Comparison of ENCODE assay signal across 34 cellular contexts in genomic region chr19:12217332-12217731, GRCh38.
"Had no signal": no experiment of that assay in that cellular context is flagged by ENCODE, and none has a peak within 500 bp of the region (broad histone marks: within the 10 kb centered on the region; RNA-seq: fewer than 3 reads in every experiment).

No MANE protein-coding gene starts in this region.

- H3K27ac Mint-ChIP-seq: activated B cell treated with CpG ODN at 0.5 μM for 24 hours; activated CD4-positive, alpha-beta memory T cell treated with anti-CD3 and anti-CD28 coated beads, Interleukin-2, amount 10 ng/mL, durations not matched to agents 7 days and 5 days; activated CD4-positive, alpha-beta T cell treated with anti-CD3 and anti-CD28 coated beads, Interleukin-2, amount 10 ng/mL, durations not matched to agents 7 days and 5 days; activated CD8-positive, alpha-beta memory T cell treated with anti-CD3 and anti-CD28 coated beads, Interleukin-2, amount 10 ng/mL, durations not matched to agents 7 days and 5 days; activated CD8-positive, alpha-beta T cell treated with anti-CD3 and anti-CD28 coated beads, Interleukin-2, amount 10 ng/mL, durations not matched to agents 7 days and 5 days; activated naive CD4-positive, alpha-beta T cell treated with anti-CD3 and anti-CD28 coated beads, Interleukin-2, amount 10 ng/mL, durations not matched to agents 7 days and 5 days; activated naive CD4-positive, alpha-beta T cell treated with anti-CD3 and anti-CD28 coated beads, Interleukin-2, amount 50 U/mL, for 24 hours; activated naive CD8-positive, alpha-beta T cell; activated naive CD8-positive, alpha-beta T cell treated with anti-CD3 and anti-CD28 coated beads, Interleukin-2, amount 10 ng/mL, durations not matched to agents 7 days and 5 days; activated naive CD8-positive, alpha-beta T cell treated with anti-CD3 and anti-CD28 coated beads, Interleukin-2, amount 50 U/mL, for 24 hours; activated T-cell treated with anti-CD3 and anti-CD28 coated beads, Interleukin-2, amount 50 U/mL, for 24 hours; activated T-helper 2 cell treated with anti-CD3 and anti-CD28 coated beads, Interferon-gamma antibody, Interleukin-2, Interleukin-4, amounts not matched to agents 10 μg/mL and 5 μg/mL and 100 μg/mL, durations not matched to agents 14 hours and 24 hours and 36 hours; T-helper 1 cell treated with Interleukin-12 subunit alpha and Interleukin-12 subunit beta and Interleukin-4 antibody, amounts not matched to agents 30 μg/mL and 1 μg/mL, for 36 hours; T-helper 2 cell treated with Interferon-gamma antibody and Interleukin-4, amounts not matched to agents 5 μg/mL and 100 μg/mL, for 36 hours had no signal

- H3K4me3 ChIP-seq: adrenal gland, body of pancreas, breast epithelium had no signal

- DNase-seq: activated B cell treated with CpG ODN at 0.5 μM for 24 hours; activated CD4-positive, alpha-beta memory T cell treated with anti-CD3 and anti-CD28 coated beads, Interleukin-2, amount 10 ng/mL, durations not matched to agents 7 days and 5 days; activated CD4-positive, alpha-beta T cell treated with anti-CD3 and anti-CD28 coated beads for 48 hours; activated CD4-positive, alpha-beta T cell treated with anti-CD3 and anti-CD28 coated beads, Interleukin-2, amount 10 ng/mL, durations not matched to agents 7 days and 5 days; activated CD4-positive, alpha-beta T cell treated with anti-CD3 and anti-CD28 coated beads, Interleukin-2, amount 50 U/mL, for 48 hours; activated CD4-positive, CD25-positive, alpha-beta regulatory T cell treated with anti-CD3 and anti-CD28 coated beads, Interleukin-2, amount 50 U/mL, for 72 hours; activated CD8-positive, alpha-beta memory T cell treated with anti-CD3 and anti-CD28 coated beads for 24 hours; activated CD8-positive, alpha-beta memory T cell treated with anti-CD3 and anti-CD28 coated beads, Interleukin-2, amount 10 ng/mL, durations not matched to agents 7 days and 5 days; activated CD8-positive, alpha-beta memory T cell treated with anti-CD3 and anti-CD28 coated beads, Interleukin-2, amount 50 U/mL, for 48 hours; activated CD8-positive, alpha-beta T cell treated with anti-CD3 and anti-CD28 coated beads, Interleukin-2, amount 10 ng/mL, durations not matched to agents 7 days and 5 days; activated effector memory CD4-positive, alpha-beta T cell treated with Interleukin-2 at 50 U/mL for 16 hours; activated gamma-delta T cell; activated naive CD4-positive, alpha-beta T cell treated with anti-CD3 and anti-CD28 coated beads, Interleukin-2, amount 10 ng/mL, durations not matched to agents 7 days and 5 days; activated naive CD4-positive, alpha-beta T cell treated with Interleukin-2 at 50 U/mL for 16 hours; activated naive CD8-positive, alpha-beta T cell treated with anti-CD3 and anti-CD28 coated beads, Interleukin-2, amount 10 ng/mL, durations not matched to agents 7 days and 5 days; activated naive CD8-positive, alpha-beta T cell treated with anti-CD3 and anti-CD28 coated beads, Interleukin-2, amount 50 U/mL, for 24 hours; activated T-cell treated with anti-CD3 and anti-CD28 coated beads, Interleukin-2, amount 50 U/mL, for 24 hours; activated T-cell treated with anti-CD3 and anti-CD28 coated beads, Interleukin-2, amount 50 U/mL, for 48 hours; adrenal gland; amniotic stem cell; aorta; body of pancreas; brain microvascular endothelial cell; central memory CD4-positive, alpha-beta T cell; T-helper 1 cell; T-helper 2 cell; T-helper 9 cell had no signal

- H3K27ac ChIP-seq: adrenal gland, body of pancreas, brain microvascular endothelial cell, breast epithelium, VCaP had no signal

- H3K4me1 Mint-ChIP-seq: activated B cell treated with CpG ODN at 0.5 μM for 24 hours; activated CD4-positive, alpha-beta memory T cell treated with anti-CD3 and anti-CD28 coated beads, Interleukin-2, amount 10 ng/mL, durations not matched to agents 7 days and 5 days; activated CD4-positive, alpha-beta T cell treated with anti-CD3 and anti-CD28 coated beads, Interleukin-2, amount 10 ng/mL, durations not matched to agents 7 days and 5 days; activated CD8-positive, alpha-beta memory T cell treated with anti-CD3 and anti-CD28 coated beads, Interleukin-2, amount 10 ng/mL, durations not matched to agents 7 days and 5 days; activated naive CD4-positive, alpha-beta T cell treated with anti-CD3 and anti-CD28 coated beads, Interleukin-2, amount 10 ng/mL, durations not matched to agents 7 days and 5 days; activated naive CD4-positive, alpha-beta T cell treated with anti-CD3 and anti-CD28 coated beads, Interleukin-2, amount 50 U/mL, for 24 hours; activated naive CD8-positive, alpha-beta T cell treated with anti-CD3 and anti-CD28 coated beads, Interleukin-2, amount 10 ng/mL, durations not matched to agents 7 days and 5 days; activated naive CD8-positive, alpha-beta T cell treated with anti-CD3 and anti-CD28 coated beads, Interleukin-2, amount 50 U/mL, for 24 hours had no signal

- H3K4me1 ChIP-seq: adrenal gland, body of pancreas, breast epithelium had no signal

- H3K27me3 Mint-ChIP-seq: activated B cell treated with CpG ODN at 0.5 μM for 24 hours; activated CD4-positive, alpha-beta memory T cell treated with anti-CD3 and anti-CD28 coated beads, Interleukin-2, amount 10 ng/mL, durations not matched to agents 7 days and 5 days; activated CD4-positive, alpha-beta T cell treated with anti-CD3 and anti-CD28 coated beads, Interleukin-2, amount 10 ng/mL, durations not matched to agents 7 days and 5 days; activated CD8-positive, alpha-beta memory T cell treated with anti-CD3 and anti-CD28 coated beads, Interleukin-2, amount 10 ng/mL, durations not matched to agents 7 days and 5 days; activated naive CD4-positive, alpha-beta T cell treated with anti-CD3 and anti-CD28 coated beads, Interleukin-2, amount 10 ng/mL, durations not matched to agents 7 days and 5 days; activated naive CD4-positive, alpha-beta T cell treated with anti-CD3 and anti-CD28 coated beads, Interleukin-2, amount 50 U/mL, for 24 hours; activated naive CD8-positive, alpha-beta T cell; activated naive CD8-positive, alpha-beta T cell treated with anti-CD3 and anti-CD28 coated beads, Interleukin-2, amount 10 ng/mL, durations not matched to agents 7 days and 5 days; activated naive CD8-positive, alpha-beta T cell treated with anti-CD3 and anti-CD28 coated beads, Interleukin-2, amount 50 U/mL, for 24 hours; activated T-cell treated with anti-CD3 and anti-CD28 coated beads, Interleukin-2, amount 50 U/mL, for 24 hours had no signal

- H3K4me3 Mint-ChIP-seq: activated B cell treated with CpG ODN at 0.5 μM for 24 hours; activated CD4-positive, alpha-beta memory T cell treated with anti-CD3 and anti-CD28 coated beads, Interleukin-2, amount 10 ng/mL, durations not matched to agents 7 days and 5 days; activated CD4-positive, alpha-beta T cell treated with anti-CD3 and anti-CD28 coated beads, Interleukin-2, amount 10 ng/mL, durations not matched to agents 7 days and 5 days; activated CD8-positive, alpha-beta memory T cell treated with anti-CD3 and anti-CD28 coated beads, Interleukin-2, amount 10 ng/mL, durations not matched to agents 7 days and 5 days; activated CD8-positive, alpha-beta T cell treated with anti-CD3 and anti-CD28 coated beads, Interleukin-2, amount 10 ng/mL, durations not matched to agents 7 days and 5 days; activated naive CD4-positive, alpha-beta T cell treated with anti-CD3 and anti-CD28 coated beads, Interleukin-2, amount 10 ng/mL, durations not matched to agents 7 days and 5 days; activated naive CD4-positive, alpha-beta T cell treated with anti-CD3 and anti-CD28 coated beads, Interleukin-2, amount 50 U/mL, for 24 hours; activated naive CD8-positive, alpha-beta T cell; activated naive CD8-positive, alpha-beta T cell treated with anti-CD3 and anti-CD28 coated beads, Interleukin-2, amount 10 ng/mL, durations not matched to agents 7 days and 5 days; activated naive CD8-positive, alpha-beta T cell treated with anti-CD3 and anti-CD28 coated beads, Interleukin-2, amount 50 U/mL, for 24 hours; activated T-cell treated with anti-CD3 and anti-CD28 coated beads, Interleukin-2, amount 50 U/mL, for 24 hours; T-helper 1 cell treated with Interleukin-12 subunit alpha and Interleukin-12 subunit beta and Interleukin-4 antibody, amounts not matched to agents 30 μg/mL and 1 μg/mL, for 36 hours; T-helper 2 cell treated with Interferon-gamma antibody and Interleukin-4, amounts not matched to agents 5 μg/mL and 100 μg/mL, for 36 hours had no signal

- H3K36me3 ChIP-seq: adrenal gland, brain microvascular endothelial cell, breast epithelium had no signal

- H3K27me3 ChIP-seq: adrenal gland, body of pancreas, brain microvascular endothelial cell, breast epithelium had no signal
